ENCODE assay signal across 25 cellular contexts in genomic region chr7:149566103-149566502, GRCh38.
"Had no signal": no experiment of that assay in that cellular context is flagged by ENCODE, and none has a peak within 500 bp of the region (broad histone marks: within the 10 kb centered on the region; RNA-seq: fewer than 3 reads in every experiment).

No MANE protein-coding gene starts in this region.

- H3K27ac ChIP-seq: body of pancreas, colonic mucosa, hepatocyte, testis had no signal

- H2AFZ ChIP-seq: hepatocyte had no signal

- H3K4me2 ChIP-seq: hepatocyte had no signal

- DNase-seq: activated CD4-positive, alpha-beta T cell treated with anti-CD3 and anti-CD28 coated beads for 4 hours; activated CD4-positive, alpha-beta T cell treated with anti-CD3 and anti-CD28 coated beads, Interleukin-2, amount 50 U/mL, for 48 hours; activated CD4-positive, CD25-positive, alpha-beta regulatory T cell; activated naive CD4-positive, alpha-beta T cell; anterior cingulate cortex; body of pancreas; cerebellar nuclear complex; colonic mucosa; effector CD8-positive, alpha-beta T cell; islet precursor cell; left cardiac atrium; left ventricle myocardium superior; mucosa of descending colon; posterior cingulate gyrus; right cardiac atrium; stimulated activated CD4-positive, alpha-beta T cell treated with anti-CD3 and anti-CD28 coated beads, Interleukin-2, amount 100 ng/mL, for 48 hours; stimulated activated naive CD8-positive, alpha-beta T cell treated with anti-CD3 and anti-CD28 coated beads, Interleukin-15, Interleukin-2, amounts not matched to agents 100 U/mL and 50 U/mL, for 24 hours; T-helper 1 cell; testis; trophoblast cell had no signal

- H3K27me3 ChIP-seq: body of pancreas, colonic mucosa, gastroesophageal sphincter, hepatocyte, testis had no signal

- H3K27ac Mint-ChIP-seq: nephron; T-helper 2 cell treated with Interferon-gamma antibody and Interleukin-4, amounts not matched to agents 5 μg/mL and 100 μg/mL, for 36 hours had no signal

- ATAC-seq: body of pancreas; gastroesophageal sphincter; left cardiac atrium; left ventricle myocardium superior; right cardiac atrium; stimulated activated naive CD8-positive, alpha-beta T cell treated with anti-CD3 and anti-CD28 coated beads, Interleukin-15, Interleukin-2, amounts not matched to agents 100 U/mL and 50 U/mL, for 24 hours had no signal

- H3K9me3 ChIP-seq: body of pancreas, colonic mucosa, testis had no signal

- H3K4me1 ChIP-seq: testis had no signal

- H3K4me3 ChIP-seq: body of pancreas, colonic mucosa, gastroesophageal sphincter, hepatocyte, mucosa of descending colon, testis had no signal

- H3K4me3 Mint-ChIP-seq: nephron; T-helper 2 cell treated with Interferon-gamma antibody and Interleukin-4, amounts not matched to agents 5 μg/mL and 100 μg/mL, for 36 hours had no signal

- FAIRE-seq: urothelium cell line had no signal

- H3K36me3 ChIP-seq: colonic mucosa had no signal
